21 cellular contexts compared by ENCODE assay signal in genomic region chr5:160240350-160240749, GRCh38. TPM values are rescaled to one million over a fixed set of nuclear protein-coding genes. Genes with fewer than 3 reads are reported as not detected.
DNase-seq lines count a peak whose midpoint lies in the region; ATAC-seq and TF ChIP-seq lines count a peak whose summit lies in the region.
"Had no signal": no experiment of that assay in that cellular context is flagged by ENCODE, and none has a peak within 500 bp of the region (broad histone marks: within the 10 kb centered on the region; RNA-seq: fewer than 3 reads in every experiment).

No MANE protein-coding gene starts in this region.

- no peak overlapping the region for H4K8ac ChIP-seq in neuronal stem cell (ENCODE audit: low read depth, low read length)

- H2BK5ac ChIP-seq in neuronal stem cell (ENCODE audit: low read length): no peak overlapping the region

- H3K27me3 ChIP-seq in neuronal stem cell (ENCODE audit: control insufficient read depth in 3 of 3, insufficient read depth in 3 of 3, low read depth in 1 of 3, low read length in 3 of 3) (no peaks in the 10 kb centered on the region), upper lobe of right lung (no peaks in the 10 kb centered on the region)
- H3K27me3 ChIP-seq: BLaER1 treated with 17β-estradiol and CSF1 and Interleukin-3, amounts not matched to agents 10 nM and 100 nM; SJSA1 had no signal

- no peak overlapping the region for H2AK5ac ChIP-seq in neuronal stem cell (ENCODE audit: low read depth, low read length)

- no peak overlapping the region for H3K4me2 ChIP-seq in neuronal stem cell (ENCODE audit: insufficient read depth, low read length, poor library complexity, severe bottlenecking)
- H3K4me2 ChIP-seq: A549; BLaER1 treated with 17β-estradiol and CSF1 and Interleukin-3, amounts not matched to agents 10 nM and 100 nM; PC-9 had no signal

- peak overlapping the region; percentile 53 for H2AFZ ChIP-seq in neuronal stem cell (ENCODE audit: low read length)
- H2AFZ ChIP-seq: PC-9 had no signal

- no peak overlapping the region for H3K4me3 Mint-ChIP-seq in chondrocyte (ENCODE audit: unreplicated experiment)
- H3K4me3 Mint-ChIP-seq in activated CD8-positive, alpha-beta memory T cell treated with anti-CD3 and anti-CD28 coated beads, Interleukin-2, amount 10 ng/mL, durations not matched to agents 7 days and 5 days: no peak overlapping the region
- H3K4me3 Mint-ChIP-seq: CD8-positive, alpha-beta memory T cell had no signal

- peak; percentile 30 for DNase-seq in NCI-H748 (lab: John Stamatoyannopoulos, UW; ENCODE audit: unreplicated experiment)
- no peak for DNase-seq in NCI-H748 treated with DMSO at 0.1 percent for 48 hours (lab: John Stamatoyannopoulos, UW)
- DNase-seq in chondrocyte (ENCODE audit: low spot score): peak; percentile 4
- DNase-seq in neuronal stem cell (ENCODE audit: low spot score): no peak
- no peak for DNase-seq in upper lobe of right lung
- DNase-seq in activated CD8-positive, alpha-beta memory T cell treated with anti-CD3 and anti-CD28 coated beads, Interleukin-2, amount 10 ng/mL, durations not matched to agents 7 days and 5 days: no peak
- DNase-seq: CD8-positive, alpha-beta memory T cell; DMS 273 treated with DMSO at 0.1 percent for 48 hours; MV-4-11; NCI-H1436; NCI-H2081; NCI-H2227 treated with DMSO at 0.1 percent for 48 hours; NCI-H524 treated with DMSO at 0.1 percent for 48 hours; PC-9; SW 1271 had no signal

- no peaks in the 10 kb centered on the region for H3K36me3 Mint-ChIP-seq in chondrocyte (ENCODE audit: low read depth)
- no peaks in the 10 kb centered on the region for H3K36me3 Mint-ChIP-seq in activated CD8-positive, alpha-beta memory T cell treated with anti-CD3 and anti-CD28 coated beads, Interleukin-2, amount 10 ng/mL, durations not matched to agents 7 days and 5 days
- H3K36me3 Mint-ChIP-seq: CD8-positive, alpha-beta memory T cell had no signal

- no CpG with 5 or more reads among the region's 3 CpGs for WGBS in neuronal stem cell (ENCODE audit: extremely low coverage in 2 of 2, insufficient read length in 2 of 2, insufficient replicate concordance in 1 of 2), 2 donors

- no peak overlapping the region for H3K18ac ChIP-seq in neuronal stem cell (ENCODE audit: low read length)

- intact Hi-C loops in upper lobe of right lung (cut with DNase I): no loop called here

- no peaks in the 10 kb centered on the region for H3K36me3 ChIP-seq in neuronal stem cell (replicated peaks in 1 of 2; ENCODE audit: control insufficient read depth in 2 of 2, insufficient read depth in 2 of 2, low read length in 2 of 2)
- H3K36me3 ChIP-seq in upper lobe of right lung: no peaks in the 10 kb centered on the region
- H3K36me3 ChIP-seq: BLaER1 treated with 17β-estradiol and CSF1 and Interleukin-3, amounts not matched to agents 10 nM and 100 nM; HAP-1; SJSA1 had no signal

- peaks cover 2% of the 10 kb centered on the region for H3K4me1 Mint-ChIP-seq in chondrocyte (ENCODE audit: low read depth)
- no peaks in the 10 kb centered on the region for H3K4me1 Mint-ChIP-seq in activated CD8-positive, alpha-beta memory T cell treated with anti-CD3 and anti-CD28 coated beads, Interleukin-2, amount 10 ng/mL, durations not matched to agents 7 days and 5 days
- H3K4me1 Mint-ChIP-seq: CD8-positive, alpha-beta memory T cell had no signal

- TF ChIP-seq CTCF in chondrocyte (IDR thresholded peaks at IDR 0.05): no peak
- TF ChIP-seq CTCF in upper lobe of right lung (IDR thresholded peaks at IDR 0.05): no peak

- no peak overlapping the region for H3K27ac ChIP-seq in neuronal stem cell (replicated peaks; ENCODE audit: low read length)
- H3K27ac ChIP-seq in upper lobe of right lung: no peak overlapping the region
- H3K27ac ChIP-seq: A549; BLaER1 treated with 17β-estradiol and CSF1 and Interleukin-3, amounts not matched to agents 10 nM and 100 nM; PC-9; SJSA1 had no signal

- H3K79me1 ChIP-seq in neuronal stem cell (ENCODE audit: low read depth, low read length): no peaks in the 10 kb centered on the region

- H3K23ac ChIP-seq in neuronal stem cell (ENCODE audit: low read depth, low read length, poor library complexity): no peak overlapping the region

- no peaks in the 10 kb centered on the region for H3K9me3 Mint-ChIP-seq in chondrocyte (ENCODE audit: low read depth)
- H3K9me3 Mint-ChIP-seq in activated CD8-positive, alpha-beta memory T cell treated with anti-CD3 and anti-CD28 coated beads, Interleukin-2, amount 10 ng/mL, durations not matched to agents 7 days and 5 days (ENCODE audit: low read depth): no peaks in the 10 kb centered on the region
- H3K9me3 Mint-ChIP-seq: CD8-positive, alpha-beta memory T cell had no signal

- no peak overlapping the region for H3K14ac ChIP-seq in neuronal stem cell (ENCODE audit: low read length)

- no peak overlapping the region for H2BK12ac ChIP-seq in neuronal stem cell (ENCODE audit: low read length)

- no peak overlapping the region for H4K91ac ChIP-seq in neuronal stem cell (ENCODE audit: low read depth, low read length, poor library complexity)

- no peak overlapping the region for H3K9ac ChIP-seq in neuronal stem cell (ENCODE audit: low read depth, low read length, poor library complexity)
- H3K9ac ChIP-seq: BLaER1 treated with 17β-estradiol and CSF1 and Interleukin-3, amounts not matched to agents 10 nM and 100 nM had no signal

- H3K4ac ChIP-seq in neuronal stem cell (ENCODE audit: low read length): no peak overlapping the region

- CTCF ChIA-PET in activated CD8-positive, alpha-beta memory T cell treated with anti-CD3 and anti-CD28 coated beads, Interleukin-2, amount 10 ng/mL, durations not matched to agents 7 days and 5 days (lab: Charles Lee): interaction anchor here (0.7 kb wide), 1 partner anchor 32 kb away, joined by 4 read pairs; no protein-coding TSS in a partner anchor

- H3K4me3 ChIP-seq in neuronal stem cell (ENCODE audit: low read length in 2 of 2): no peak overlapping the region
- no peak overlapping the region for H3K4me3 ChIP-seq in upper lobe of right lung
- H3K4me3 ChIP-seq: A549; BLaER1 treated with 17β-estradiol and CSF1 and Interleukin-3, amounts not matched to agents 10 nM and 100 nM; HAP-1; PC-9; SJSA1 had no signal

- H3K27me3 Mint-ChIP-seq in chondrocyte (ENCODE audit: low read depth): no peaks in the 10 kb centered on the region
- H3K27me3 Mint-ChIP-seq in activated CD8-positive, alpha-beta memory T cell treated with anti-CD3 and anti-CD28 coated beads, Interleukin-2, amount 10 ng/mL, durations not matched to agents 7 days and 5 days: no peaks in the 10 kb centered on the region

- H2BK120ac ChIP-seq in neuronal stem cell (ENCODE audit: low read depth, low read length): no peak overlapping the region

- ATAC-seq in upper lobe of right lung: peak; percentile 38
- no peak for ATAC-seq in activated CD8-positive, alpha-beta memory T cell treated with anti-CD3 and anti-CD28 coated beads, Interleukin-2, amount 10 ng/mL, durations not matched to agents 7 days and 5 days
- ATAC-seq in HG03378 (IDR thresholded peaks at IDR 0.05; ENCODE audit: unreplicated experiment): no peak
- no peak for ATAC-seq in HG03442 (IDR thresholded peaks at IDR 0.05; ENCODE audit: unreplicated experiment)

- H3K9me3 ChIP-seq in neuronal stem cell (replicated peaks in 1 of 2; ENCODE audit: control insufficient read depth in 2 of 2, insufficient read depth in 1 of 2, low read depth in 1 of 2, low read length in 2 of 2): peaks cover 0 to 2% of the 10 kb centered on the region in 2 donors
- H3K9me3 ChIP-seq in upper lobe of right lung: no peaks in the 10 kb centered on the region
- H3K9me3 ChIP-seq: A549; BLaER1 treated with 17β-estradiol and CSF1 and Interleukin-3, amounts not matched to agents 10 nM and 100 nM; HAP-1; SJSA1 had no signal

- H3K4me1 ChIP-seq in neuronal stem cell (ENCODE audit: control insufficient read depth in 2 of 2, insufficient read depth in 1 of 2, low read depth in 1 of 2, low read length in 2 of 2) (peaks cover 5 to 7% of the 10 kb centered on the region in 2 donors), upper lobe of right lung (no peaks in the 10 kb centered on the region)
- H3K4me1 ChIP-seq: A549, HAP-1, SJSA1 had no signal

- no peak overlapping the region for H2BK15ac ChIP-seq in neuronal stem cell (ENCODE audit: low read length)

- no peak overlapping the region for H3K27ac Mint-ChIP-seq in chondrocyte (ENCODE audit: unreplicated experiment)
- no peak overlapping the region for H3K27ac Mint-ChIP-seq in activated CD8-positive, alpha-beta memory T cell treated with anti-CD3 and anti-CD28 coated beads, Interleukin-2, amount 10 ng/mL, durations not matched to agents 7 days and 5 days
- H3K27ac Mint-ChIP-seq: CD8-positive, alpha-beta memory T cell had no signal

RNA-seq across cellular contexts. Expression of gene FABP6, which starts 11.0 kb away (rescaled TPM):
- total RNA-seq in chondrocyte (not detected in 3 replicates), upper lobe of right lung (not detected)
- polyA plus RNA-seq in neuronal stem cell (2013, experiment 1 of 2): 2.6 TPM
- 2.3 TPM for polyA plus RNA-seq in neuronal stem cell (2013, experiment 2 of 2)
- total RNA-seq in activated CD8-positive, alpha-beta memory T cell treated with anti-CD3 and anti-CD28 coated beads, Interleukin-2, amount 10 ng/mL, durations not matched to agents 7 days and 5 days: not detected
- total RNA-seq: CD8-positive, alpha-beta memory T cell; SJSA1 had no signal
- polyA plus RNA-seq: CD8-positive, alpha-beta memory T cell had no signal

Comparison
In these comparisons a context has a peak if more than half of its experiments do, and no peak if none do; other contexts are left out.
1. DNase-seq: peak in NCI-H748 (single experiment) and chondrocyte (single experiment); none in NCI-H748 treated with DMSO at 0.1 percent for 48 hours (single experiment), neuronal stem cell (single experiment), upper lobe of right lung (single experiment) and activated CD8-positive, alpha-beta memory T cell treated with anti-CD3 and anti-CD28 coated beads, Interleukin-2, amount 10 ng/mL, durations not matched to agents 7 days and 5 days (single experiment).